In the genomic region with DNA sequence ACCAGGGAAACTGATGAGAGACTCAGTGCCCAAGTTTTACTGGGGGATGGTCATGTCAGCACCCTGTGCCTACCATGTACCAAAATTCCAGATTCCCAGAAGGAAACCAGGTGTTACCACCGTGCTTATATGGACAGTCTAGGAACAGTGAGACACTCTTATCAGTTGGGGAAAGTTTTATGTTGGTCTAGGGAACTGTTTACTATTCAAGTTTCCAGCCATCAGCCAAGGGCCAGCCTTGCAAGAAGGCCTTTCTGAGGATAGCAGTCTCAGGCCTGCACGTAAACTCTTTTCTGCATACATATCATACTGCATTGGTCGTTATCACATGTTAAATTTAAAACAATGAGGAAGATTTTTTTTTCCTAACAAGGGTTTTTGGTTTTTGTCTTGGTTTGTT, we compare ENCODE assay signal across 36 cellular contexts. TPM values are rescaled to one million over a fixed set of nuclear protein-coding genes. Genes with fewer than 3 reads are reported as not detected.
"Had no signal": no experiment of that assay in that cellular context is flagged by ENCODE, and none has a peak within 500 bp of the region (broad histone marks: within the 10 kb centered on the region; RNA-seq: fewer than 3 reads in every experiment).

No MANE protein-coding gene starts in this region.

- H3K9me3 Mint-ChIP-seq: activated B cell treated with CpG ODN at 0.5 μM for 24 hours; activated CD4-positive, alpha-beta memory T cell treated with anti-CD3 and anti-CD28 coated beads for 36 hours; activated CD4-positive, alpha-beta T cell treated with anti-CD3 and anti-CD28 coated beads, Interleukin-2, amount 10 ng/mL, durations not matched to agents 24 days and 14 days; activated CD8-positive, alpha-beta T cell treated with anti-CD3 and anti-CD28 coated beads for 36 hours; activated naive CD4-positive, alpha-beta T cell treated with anti-CD3 and anti-CD28 coated beads, Interleukin-2, amount 10 ng/mL, durations not matched to agents 7 days and 5 days; activated naive CD4-positive, alpha-beta T cell treated with anti-CD3 and anti-CD28 coated beads, Interleukin-2, amount 50 U/mL, for 24 hours; activated naive CD8-positive, alpha-beta T cell treated with anti-CD3 and anti-CD28 coated beads, Interleukin-2, amount 10 ng/mL, durations not matched to agents 7 days and 5 days; activated naive CD8-positive, alpha-beta T cell treated with anti-CD3 and anti-CD28 coated beads, Interleukin-2, amount 50 U/mL, for 24 hours; activated T-cell treated with anti-CD3 and anti-CD28 coated beads, Interleukin-2, amount 50 U/mL, for 4 hours; activated T-cell treated with anti-CD3 and anti-CD28 coated beads, Interleukin-2, amount 50 U/mL, for 72 hours; activated T-helper 1 cell treated with anti-CD3 and anti-CD28 coated beads, Interleukin-12 subunit alpha, Interleukin-12 subunit beta, Interleukin-2, Interleukin-4 antibody, amounts not matched to agents 30 ng/mL and 10 ng/mL and 1 ng/mL, durations not matched to agents 14 hours and 24 hours and 36 hours; activated T-helper 17 cell treated with anti-CD3 and anti-CD28 coated beads, Interleukin-2, amount 50 U/mL, for 72 hours; T-helper 1 cell treated with Interleukin-12 subunit alpha and Interleukin-12 subunit beta and Interleukin-4 antibody, amounts not matched to agents 30 μg/mL and 1 μg/mL, for 36 hours; T-helper 2 cell treated with Interferon-gamma antibody and Interleukin-4, amounts not matched to agents 5 μg/mL and 100 μg/mL, for 36 hours had no signal

- FAIRE-seq: TTC549 had no signal

- H3K36me3 Mint-ChIP-seq: activated CD4-positive, alpha-beta memory T cell treated with anti-CD3 and anti-CD28 coated beads for 36 hours; activated naive CD4-positive, alpha-beta T cell treated with anti-CD3 and anti-CD28 coated beads, Interleukin-2, amount 10 ng/mL, durations not matched to agents 7 days and 5 days; activated naive CD4-positive, alpha-beta T cell treated with anti-CD3 and anti-CD28 coated beads, Interleukin-2, amount 50 U/mL, for 24 hours; activated naive CD8-positive, alpha-beta T cell; activated naive CD8-positive, alpha-beta T cell treated with anti-CD3 and anti-CD28 coated beads, Interleukin-2, amount 10 ng/mL, durations not matched to agents 7 days and 5 days had no signal

- H3K27ac Mint-ChIP-seq: activated B cell treated with CpG ODN at 0.5 μM for 24 hours; activated CD4-positive, alpha-beta memory T cell treated with anti-CD3 and anti-CD28 coated beads for 36 hours; activated CD4-positive, alpha-beta T cell treated with anti-CD3 and anti-CD28 coated beads, Interleukin-2, amount 10 ng/mL, durations not matched to agents 24 days and 14 days; activated CD8-positive, alpha-beta T cell treated with anti-CD3 and anti-CD28 coated beads for 36 hours; activated naive CD4-positive, alpha-beta T cell treated with anti-CD3 and anti-CD28 coated beads, Interleukin-2, amount 10 ng/mL, durations not matched to agents 7 days and 5 days; activated naive CD4-positive, alpha-beta T cell treated with anti-CD3 and anti-CD28 coated beads, Interleukin-2, amount 50 U/mL, for 24 hours; activated naive CD8-positive, alpha-beta T cell; activated naive CD8-positive, alpha-beta T cell treated with anti-CD3 and anti-CD28 coated beads, Interleukin-2, amount 10 ng/mL, durations not matched to agents 7 days and 5 days; activated naive CD8-positive, alpha-beta T cell treated with anti-CD3 and anti-CD28 coated beads, Interleukin-2, amount 50 U/mL, for 24 hours; activated T-cell treated with anti-CD3 and anti-CD28 coated beads, Interleukin-2, amount 50 U/mL, for 72 hours; activated T-helper 1 cell treated with anti-CD3 and anti-CD28 coated beads, Interleukin-12 subunit alpha, Interleukin-12 subunit beta, Interleukin-2, Interleukin-4 antibody, amounts not matched to agents 30 ng/mL and 10 ng/mL and 1 ng/mL, durations not matched to agents 14 hours and 24 hours and 36 hours; activated T-helper 17 cell treated with anti-CD3 and anti-CD28 coated beads, Interleukin-2, amount 50 U/mL, for 72 hours; T-helper 1 cell treated with Interleukin-12 subunit alpha and Interleukin-12 subunit beta and Interleukin-4 antibody, amounts not matched to agents 30 μg/mL and 1 μg/mL, for 36 hours; T-helper 2 cell treated with Interferon-gamma antibody and Interleukin-4, amounts not matched to agents 5 μg/mL and 100 μg/mL, for 36 hours had no signal

- H3K4me3 ChIP-seq: ascending aorta, breast epithelium had no signal

- ATAC-seq: activated CD8-positive, alpha-beta T cell treated with anti-CD3 and anti-CD28 coated beads for 36 hours; activated naive CD8-positive, alpha-beta T cell treated with anti-CD3 and anti-CD28 coated beads, Interleukin-2, amount 50 U/mL, for 24 hours; activated T-cell treated with anti-CD3 and anti-CD28 coated beads, Interleukin-2, amount 50 U/mL, for 4 hours; activated T-cell treated with anti-CD3 and anti-CD28 coated beads, Interleukin-2, amount 50 U/mL, for 72 hours; activated T-helper 17 cell treated with anti-CD3 and anti-CD28 coated beads, Interleukin-2, amount 50 U/mL, for 72 hours had no signal

- H3K27me3 ChIP-seq: ascending aorta, brain microvascular endothelial cell, breast epithelium had no signal

- H3K36me3 ChIP-seq: ascending aorta, brain microvascular endothelial cell, breast epithelium had no signal

- H3K4me1 Mint-ChIP-seq: activated B cell treated with CpG ODN at 0.5 μM for 24 hours; activated CD4-positive, alpha-beta T cell treated with anti-CD3 and anti-CD28 coated beads, Interleukin-2, amount 10 ng/mL, durations not matched to agents 24 days and 14 days; activated naive CD4-positive, alpha-beta T cell treated with anti-CD3 and anti-CD28 coated beads, Interleukin-2, amount 10 ng/mL, durations not matched to agents 7 days and 5 days; activated naive CD4-positive, alpha-beta T cell treated with anti-CD3 and anti-CD28 coated beads, Interleukin-2, amount 50 U/mL, for 24 hours; activated naive CD8-positive, alpha-beta T cell treated with anti-CD3 and anti-CD28 coated beads, Interleukin-2, amount 10 ng/mL, durations not matched to agents 7 days and 5 days; activated naive CD8-positive, alpha-beta T cell treated with anti-CD3 and anti-CD28 coated beads, Interleukin-2, amount 50 U/mL, for 24 hours had no signal

- DNase-seq: activated B cell treated with CpG ODN at 0.5 μM for 24 hours; activated CD4-positive, alpha-beta memory T cell treated with anti-CD3 and anti-CD28 coated beads for 36 hours; activated CD4-positive, alpha-beta T cell treated with anti-CD3 and anti-CD28 coated beads for 4 hours; activated CD4-positive, alpha-beta T cell treated with anti-CD3 and anti-CD28 coated beads, Interleukin-2, amount 10 ng/mL, durations not matched to agents 24 days and 14 days; activated CD4-positive, alpha-beta T cell treated with anti-CD3 and anti-CD28 coated beads, Interleukin-2, amount 50 U/mL, for 1 hour; activated CD4-positive, alpha-beta T cell treated with anti-CD3 and anti-CD28 coated beads, Interleukin-2, amount 50 U/mL, for 4 hours; activated CD4-positive, CD25-positive, alpha-beta regulatory T cell treated with anti-CD3 and anti-CD28 coated beads, Interleukin-2, amount 50 U/mL, for 72 hours; activated CD8-positive, alpha-beta memory T cell treated with anti-CD3 and anti-CD28 coated beads, Interleukin-2, amount 50 U/mL, for 4 hours; activated CD8-positive, alpha-beta T cell treated with anti-CD3 and anti-CD28 coated beads for 36 hours; activated effector memory CD4-positive, alpha-beta T cell treated with Interleukin-2 at 50 U/mL for 16 hours; activated gamma-delta T cell; activated naive CD4-positive, alpha-beta T cell treated with anti-CD3 and anti-CD28 coated beads, Interleukin-2, amount 10 ng/mL, durations not matched to agents 7 days and 5 days; activated naive CD4-positive, alpha-beta T cell treated with Interleukin-2 at 50 U/mL for 16 hours; activated naive CD8-positive, alpha-beta T cell treated with anti-CD3 and anti-CD28 coated beads, Interleukin-2, amount 10 ng/mL, durations not matched to agents 7 days and 5 days; activated naive CD8-positive, alpha-beta T cell treated with anti-CD3 and anti-CD28 coated beads, Interleukin-2, amount 50 U/mL, for 24 hours; activated T-cell treated with anti-CD3 and anti-CD28 coated beads for 4 hours; activated T-cell treated with anti-CD3 and anti-CD28 coated beads, Interleukin-2, amount 50 U/mL, for 1 hour; activated T-cell treated with anti-CD3 and anti-CD28 coated beads, Interleukin-2, amount 50 U/mL, for 4 hours; activated T-cell treated with anti-CD3 and anti-CD28 coated beads, Interleukin-2, amount 50 U/mL, for 72 hours; anterior cingulate cortex; brain microvascular endothelial cell; central memory CD4-positive, alpha-beta T cell; T-helper 1 cell; T-helper 2 cell; T-helper 9 cell had no signal

- H3K4me3 Mint-ChIP-seq: activated B cell treated with CpG ODN at 0.5 μM for 24 hours; activated CD4-positive, alpha-beta memory T cell treated with anti-CD3 and anti-CD28 coated beads for 36 hours; activated CD4-positive, alpha-beta T cell treated with anti-CD3 and anti-CD28 coated beads, Interleukin-2, amount 10 ng/mL, durations not matched to agents 24 days and 14 days; activated CD8-positive, alpha-beta T cell treated with anti-CD3 and anti-CD28 coated beads for 36 hours; activated naive CD4-positive, alpha-beta T cell treated with anti-CD3 and anti-CD28 coated beads, Interleukin-2, amount 10 ng/mL, durations not matched to agents 7 days and 5 days; activated naive CD4-positive, alpha-beta T cell treated with anti-CD3 and anti-CD28 coated beads, Interleukin-2, amount 50 U/mL, for 24 hours; activated naive CD8-positive, alpha-beta T cell; activated naive CD8-positive, alpha-beta T cell treated with anti-CD3 and anti-CD28 coated beads, Interleukin-2, amount 10 ng/mL, durations not matched to agents 7 days and 5 days; activated naive CD8-positive, alpha-beta T cell treated with anti-CD3 and anti-CD28 coated beads, Interleukin-2, amount 50 U/mL, for 24 hours; activated T-cell treated with anti-CD3 and anti-CD28 coated beads, Interleukin-2, amount 50 U/mL, for 4 hours; activated T-cell treated with anti-CD3 and anti-CD28 coated beads, Interleukin-2, amount 50 U/mL, for 72 hours; activated T-helper 1 cell treated with anti-CD3 and anti-CD28 coated beads, Interleukin-12 subunit alpha, Interleukin-12 subunit beta, Interleukin-2, Interleukin-4 antibody, amounts not matched to agents 30 ng/mL and 10 ng/mL and 1 ng/mL, durations not matched to agents 14 hours and 24 hours and 36 hours; activated T-helper 17 cell treated with anti-CD3 and anti-CD28 coated beads, Interleukin-2, amount 50 U/mL, for 72 hours; T-helper 1 cell treated with Interleukin-12 subunit alpha and Interleukin-12 subunit beta and Interleukin-4 antibody, amounts not matched to agents 30 μg/mL and 1 μg/mL, for 36 hours; T-helper 2 cell treated with Interferon-gamma antibody and Interleukin-4, amounts not matched to agents 5 μg/mL and 100 μg/mL, for 36 hours had no signal

- H3K9me3 ChIP-seq: ascending aorta, breast epithelium had no signal

- H3K4me1 ChIP-seq: ascending aorta, breast epithelium had no signal

- H3K27me3 Mint-ChIP-seq: activated B cell treated with CpG ODN at 0.5 μM for 24 hours; activated CD4-positive, alpha-beta memory T cell treated with anti-CD3 and anti-CD28 coated beads for 36 hours; activated naive CD4-positive, alpha-beta T cell treated with anti-CD3 and anti-CD28 coated beads, Interleukin-2, amount 50 U/mL, for 24 hours; activated naive CD8-positive, alpha-beta T cell; activated naive CD8-positive, alpha-beta T cell treated with anti-CD3 and anti-CD28 coated beads, Interleukin-2, amount 10 ng/mL, durations not matched to agents 7 days and 5 days; activated naive CD8-positive, alpha-beta T cell treated with anti-CD3 and anti-CD28 coated beads, Interleukin-2, amount 50 U/mL, for 24 hours; activated T-helper 17 cell treated with anti-CD3 and anti-CD28 coated beads, Interleukin-2, amount 50 U/mL, for 72 hours had no signal

- H3K27ac ChIP-seq: ascending aorta, brain microvascular endothelial cell, breast epithelium, VCaP had no signal

RNA-seq across cellular contexts. Expression of a gene that starts 12.6 kb away (rescaled TPM):
- total RNA-seq: activated CD4-positive, alpha-beta T cell treated with anti-CD3 and anti-CD28 coated beads, Interleukin-2, amount 10 ng/mL, durations not matched to agents 24 days and 14 days; ascending aorta; cardiac septum had no signal
